Comparison of ENCODE assay signal across 15 cellular contexts in the genomic region with DNA sequence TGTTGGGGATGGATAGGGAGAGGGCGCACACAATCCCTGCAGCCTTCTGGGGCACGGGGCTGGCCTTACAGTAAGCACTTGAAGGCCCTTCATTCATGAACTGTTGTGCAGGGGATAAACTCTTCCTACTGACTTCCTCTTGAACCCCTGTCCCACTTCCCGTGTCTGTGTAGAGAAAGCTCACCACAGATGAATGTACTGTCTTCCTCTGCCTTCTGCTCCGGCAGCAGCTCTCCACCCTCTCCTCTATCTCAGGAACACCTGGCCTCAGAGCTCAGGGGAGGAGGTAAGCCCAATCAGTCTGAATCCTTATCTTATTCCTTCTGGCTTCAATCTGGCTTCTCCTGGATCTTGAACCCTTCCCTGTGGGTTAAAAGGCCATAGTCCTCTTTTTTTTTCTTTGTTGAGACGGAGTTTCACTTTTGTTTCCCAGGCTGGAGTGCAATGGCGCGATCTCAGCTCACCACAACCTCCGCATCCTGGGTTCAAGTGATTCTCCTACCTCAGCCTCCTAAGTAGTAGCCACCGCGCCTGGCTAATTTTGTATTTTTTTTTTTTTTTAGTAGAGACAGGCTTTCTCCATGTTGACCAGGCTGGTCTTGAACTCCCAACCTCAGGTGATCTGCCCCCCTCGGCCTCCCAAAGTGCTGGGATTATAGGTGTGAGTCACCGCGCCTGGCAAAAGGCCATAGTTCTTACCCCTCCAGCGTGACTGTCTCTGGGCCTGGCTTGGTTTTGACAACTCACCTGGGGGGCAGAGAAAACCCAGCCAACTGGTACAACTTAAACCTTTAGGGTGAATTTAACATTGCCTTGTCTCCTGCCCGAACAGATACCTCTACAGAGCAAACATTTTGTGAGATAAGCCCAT. TPM values are rescaled to one million over a fixed set of nuclear protein-coding genes. Genes with fewer than 3 reads are reported as not detected.
A peak's percentile ranks its signal among the peaks of the same experiment; 100 is the strongest.
DNase-seq lines count a peak whose midpoint lies in the region; ATAC-seq and TF ChIP-seq lines count a peak whose summit lies in the region.
"Had no signal": no experiment of that assay in that cellular context is flagged by ENCODE, and none has a peak within 500 bp of the region (broad histone marks: within the 10 kb centered on the region; RNA-seq: fewer than 3 reads in every experiment).

No MANE protein-coding gene starts in this region.

- intact Hi-C loops in CD8-positive, alpha-beta T cell (cut with DNase I, micrococcal nuclease), result no loop called here
- intact Hi-C loops in activated T-helper 2 cell treated with anti-CD3 and anti-CD28 coated beads, Interferon-gamma antibody, Interleukin-2, Interleukin-4, amounts not matched to agents 10 μg/mL and 5 μg/mL and 100 μg/mL, durations not matched to agents 14 hours and 24 hours and 36 hours (cut with micrococcal nuclease), result no loop called here

- H3K36me3 ChIP-seq in CD8-positive, alpha-beta T cell (ENCODE audit: insufficient read depth, low read length), result no peaks in the 10 kb centered on the region
- H3K36me3 ChIP-seq in mucosa of rectum (ENCODE audit: control insufficient read depth in 2 of 2, insufficient read depth in 2 of 2, low read length in 2 of 2), result no peaks in the 10 kb centered on the region
- H3K36me3 ChIP-seq: esophagus muscularis mucosa had no signal

- H3K9me3 Mint-ChIP-seq in CD8-positive, alpha-beta T cell, result no peaks in the 10 kb centered on the region
- H3K9me3 Mint-ChIP-seq in T-cell, result no peaks in the 10 kb centered on the region
- H3K9me3 Mint-ChIP-seq in activated T-helper 2 cell treated with anti-CD3 and anti-CD28 coated beads, Interferon-gamma antibody, Interleukin-2, Interleukin-4, amounts not matched to agents 10 μg/mL and 5 μg/mL and 100 μg/mL, durations not matched to agents 14 hours and 24 hours and 36 hours, result peaks cover 5% of the 10 kb centered on the region
- H3K9me3 Mint-ChIP-seq: stimulated activated naive B cell treated with anti-CD40 and anti-IgM and Interleukin-4, amounts not matched to agents 10 μg/mL and 1 μg/mL and 100 μg/mL, for 72 hours had no signal

- CTCF ChIA-PET in CD8-positive, alpha-beta T cell (lab: Charles Lee), result interaction anchor here (1.2 to 2.2 kb wide), 2 partner anchors 10 to 20 kb away, joined by 3 to 9 read pairs; no protein-coding TSS in a partner anchor
- CTCF ChIA-PET in T-cell (lab: Charles Lee), result interaction anchor here (0.7 kb wide), 2 partner anchors 100 to 118 kb away, joined by 3 read pairs; no protein-coding TSS in a partner anchor

- H3K27me3 ChIP-seq in CD8-positive, alpha-beta T cell (ENCODE audit: insufficient read depth, low read length), result no peaks in the 10 kb centered on the region
- no peaks in the 10 kb centered on the region for H3K27me3 ChIP-seq in mucosa of rectum (ENCODE audit: control insufficient read depth in 2 of 2, insufficient read depth in 2 of 2, low read length in 2 of 2)

- no peaks in the 10 kb centered on the region for H3K9me3 ChIP-seq in CD8-positive, alpha-beta T cell (ENCODE audit: low read length)
- no peaks in the 10 kb centered on the region for H3K9me3 ChIP-seq in mucosa of rectum (ENCODE audit: control insufficient read depth in 2 of 2, low read length in 2 of 2)
- H3K9me3 ChIP-seq: esophagus muscularis mucosa had no signal

- DNase-seq in CD8-positive, alpha-beta T cell, result peak in 4 of 7 experiments; percentile 24 to 61 (median 34)
- peak in 6 of 34 experiments; percentile 11 to 51 (median 30) for DNase-seq in T-cell
- DNase-seq in activated T-helper 2 cell treated with anti-CD3 and anti-CD28 coated beads, Interferon-gamma antibody, Interleukin-2, Interleukin-4, amounts not matched to agents 10 μg/mL and 5 μg/mL and 100 μg/mL, durations not matched to agents 14 hours and 24 hours and 36 hours (ENCODE audit: low spot score), result peak; percentile 18
- no peak for DNase-seq in NCI-H446 (lab: John Stamatoyannopoulos, UW)
- DNase-seq in GM20000 (ENCODE audit: low spot score), result no peak
- no peak for DNase-seq in GM10266 (ENCODE audit: extremely low spot score)
- DNase-seq in SKM-1 (lab: John Stamatoyannopoulos, UW; ENCODE audit: unreplicated experiment), result no peak
- DNase-seq: EL; NCI-H1694; stimulated activated naive B cell treated with anti-CD40 and anti-IgM and Interleukin-4, amounts not matched to agents 10 μg/mL and 1 μg/mL and 100 μg/mL, for 72 hours had no signal

- no peak for TF ChIP-seq CTCF in CD8-positive, alpha-beta T cell (IDR thresholded peaks at IDR 0.05)
- TF ChIP-seq CTCF in GM20000 (IDR thresholded peaks at IDR 0.05; ENCODE audit: extremely low read depth, missing control alignments) (no peak), GM10266 (IDR thresholded peaks at IDR 0.05; ENCODE audit: control insufficient read depth, insufficient read depth, low read depth, missing control alignments) (no peak)

- peak overlapping the region; percentile 14 to 18 for H3K9ac ChIP-seq in mucosa of rectum (ENCODE audit: low read depth in 1 of 2, low read length in 2 of 2)

- no peak overlapping the region for H3K27ac ChIP-seq in CD8-positive, alpha-beta T cell (ENCODE audit: low read depth, low read length)
- H3K27ac ChIP-seq in mucosa of rectum (ENCODE audit: low read depth in 2 of 2, low read length in 2 of 2), result peak overlapping the region; percentile 30 to 40
- H3K27ac ChIP-seq: esophagus muscularis mucosa had no signal

- peaks cover 10% of the 10 kb centered on the region for H3K4me1 ChIP-seq in CD8-positive, alpha-beta T cell (ENCODE audit: insufficient read depth, low read length)
- peaks cover 14 to 19% of the 10 kb centered on the region in 2 donors for H3K4me1 ChIP-seq in mucosa of rectum (ENCODE audit: control insufficient read depth in 2 of 2, insufficient read depth in 2 of 2, low read length in 2 of 2)
- H3K4me1 ChIP-seq: esophagus muscularis mucosa had no signal

- no peaks in the 10 kb centered on the region for H3K36me3 Mint-ChIP-seq in CD8-positive, alpha-beta T cell
- H3K36me3 Mint-ChIP-seq in T-cell, result peaks cover 6% of the 10 kb centered on the region
- peaks cover 6% of the 10 kb centered on the region for H3K36me3 Mint-ChIP-seq in activated T-helper 2 cell treated with anti-CD3 and anti-CD28 coated beads, Interferon-gamma antibody, Interleukin-2, Interleukin-4, amounts not matched to agents 10 μg/mL and 5 μg/mL and 100 μg/mL, durations not matched to agents 14 hours and 24 hours and 36 hours (ENCODE audit: low read depth)
- H3K36me3 Mint-ChIP-seq: stimulated activated naive B cell treated with anti-CD40 and anti-IgM and Interleukin-4, amounts not matched to agents 10 μg/mL and 1 μg/mL and 100 μg/mL, for 72 hours had no signal

- no peaks in the 10 kb centered on the region for H3K27me3 Mint-ChIP-seq in CD8-positive, alpha-beta T cell (ENCODE audit: low read depth)
- no peaks in the 10 kb centered on the region for H3K27me3 Mint-ChIP-seq in T-cell
- no peaks in the 10 kb centered on the region for H3K27me3 Mint-ChIP-seq in activated T-helper 2 cell treated with anti-CD3 and anti-CD28 coated beads, Interferon-gamma antibody, Interleukin-2, Interleukin-4, amounts not matched to agents 10 μg/mL and 5 μg/mL and 100 μg/mL, durations not matched to agents 14 hours and 24 hours and 36 hours (ENCODE audit: low read depth)
- H3K27me3 Mint-ChIP-seq: stimulated activated naive B cell treated with anti-CD40 and anti-IgM and Interleukin-4, amounts not matched to agents 10 μg/mL and 1 μg/mL and 100 μg/mL, for 72 hours had no signal

- POLR2A ChIA-PET in CD8-positive, alpha-beta T cell (lab: Charles Lee), result interaction anchor here (0.6 to 0.8 kb wide), 3 partner anchors 10 to 75 kb away, joined by 3 to 5 read pairs (median 4); a partner anchor contains a TSS
- POLR2A ChIA-PET in T-cell (lab: Charles Lee), result interaction anchor here (0.6 kb wide), 2 partner anchors 8 to 12 kb away, joined by 3 to 7 read pairs; no protein-coding TSS in a partner anchor

- H3K4me3 ChIP-seq in CD8-positive, alpha-beta T cell (ENCODE audit: low read depth, low read length), result peak overlapping the region; percentile 10
- H3K4me3 ChIP-seq in mucosa of rectum (ENCODE audit: low read length in 2 of 2), result peak overlapping the region; percentile 49 to 50
- H3K4me3 ChIP-seq: esophagus muscularis mucosa had no signal

- peak; percentile 53 for ATAC-seq in CD8-positive, alpha-beta T cell
- ATAC-seq in T-cell (replicated peaks in 1 of 4), result peak; percentile 64 to 85 (median 78)
- ATAC-seq: stimulated activated naive B cell treated with anti-CD40 and anti-IgM and Interleukin-4, amounts not matched to agents 10 μg/mL and 1 μg/mL and 100 μg/mL, for 72 hours had no signal

- peak overlapping the region; percentile 92 for H3K27ac Mint-ChIP-seq in CD8-positive, alpha-beta T cell
- H3K27ac Mint-ChIP-seq in T-cell, result peak overlapping the region; percentile 93 to 95
- H3K27ac Mint-ChIP-seq in activated T-helper 2 cell treated with anti-CD3 and anti-CD28 coated beads, Interferon-gamma antibody, Interleukin-2, Interleukin-4, amounts not matched to agents 10 μg/mL and 5 μg/mL and 100 μg/mL, durations not matched to agents 14 hours and 24 hours and 36 hours, result peak overlapping the region; percentile 95
- H3K27ac Mint-ChIP-seq: stimulated activated naive B cell treated with anti-CD40 and anti-IgM and Interleukin-4, amounts not matched to agents 10 μg/mL and 1 μg/mL and 100 μg/mL, for 72 hours had no signal

- peaks cover 43% of the 10 kb centered on the region for H3K4me1 Mint-ChIP-seq in CD8-positive, alpha-beta T cell (ENCODE audit: low read depth)
- peaks cover 51 to 58% (median 53%) of the 10 kb centered on the region in 3 donors for H3K4me1 Mint-ChIP-seq in T-cell
- H3K4me1 Mint-ChIP-seq in activated T-helper 2 cell treated with anti-CD3 and anti-CD28 coated beads, Interferon-gamma antibody, Interleukin-2, Interleukin-4, amounts not matched to agents 10 μg/mL and 5 μg/mL and 100 μg/mL, durations not matched to agents 14 hours and 24 hours and 36 hours (ENCODE audit: low read depth), result peaks cover 27% of the 10 kb centered on the region

- H3K4me3 Mint-ChIP-seq in CD8-positive, alpha-beta T cell, result peak overlapping the region; percentile 82
- peak overlapping the region; percentile 81 to 84 (median 81) for H3K4me3 Mint-ChIP-seq in T-cell
- peak overlapping the region; percentile 85 for H3K4me3 Mint-ChIP-seq in activated T-helper 2 cell treated with anti-CD3 and anti-CD28 coated beads, Interferon-gamma antibody, Interleukin-2, Interleukin-4, amounts not matched to agents 10 μg/mL and 5 μg/mL and 100 μg/mL, durations not matched to agents 14 hours and 24 hours and 36 hours (ENCODE audit: low read depth)
- H3K4me3 Mint-ChIP-seq: stimulated activated naive B cell treated with anti-CD40 and anti-IgM and Interleukin-4, amounts not matched to agents 10 μg/mL and 1 μg/mL and 100 μg/mL, for 72 hours had no signal

RNA-seq across cellular contexts. Expression of a gene that starts 7.2 kb away (rescaled TPM):
- total RNA-seq in CD8-positive, alpha-beta T cell, result not detected
- under 1 TPM in 3 of 5 donors, not detected in 2; 0.14 to 0.62 (median 0.25) TPM for total RNA-seq in T-cell
- total RNA-seq in activated T-helper 2 cell treated with anti-CD3 and anti-CD28 coated beads, Interferon-gamma antibody, Interleukin-2, Interleukin-4, amounts not matched to agents 10 μg/mL and 5 μg/mL and 100 μg/mL, durations not matched to agents 14 hours and 24 hours and 36 hours, result 0.14 TPM in 2 replicates
- total RNA-seq: esophagus muscularis mucosa, H4, HT1080, omental fat pad had no signal

RNA-seq across cellular contexts. Expression of a gene that starts 35.9 kb away (rescaled TPM):
- 1 to 10 TPM; 2.6 to 2.7 TPM for total RNA-seq in CD8-positive, alpha-beta T cell
- total RNA-seq in T-cell, result 10 to 100 TPM in 1 of 5 donors, 1 to 10 TPM in 4; 3.3 to 10.4 (median 8.5) TPM
- 1.4 and 1.9 TPM in 2 replicates for total RNA-seq in activated T-helper 2 cell treated with anti-CD3 and anti-CD28 coated beads, Interferon-gamma antibody, Interleukin-2, Interleukin-4, amounts not matched to agents 10 μg/mL and 5 μg/mL and 100 μg/mL, durations not matched to agents 14 hours and 24 hours and 36 hours
- total RNA-seq: HT1080 had no signal

RNA-seq across cellular contexts. Expression of a gene that starts 44.6 kb away (rescaled TPM):
- total RNA-seq in CD8-positive, alpha-beta T cell, result 1 to 10 TPM; 7.1 to 7.2 TPM
- total RNA-seq in T-cell, result 10 to 100 TPM; 15.3 to 37.9 (median 28.5) TPM
- total RNA-seq in activated T-helper 2 cell treated with anti-CD3 and anti-CD28 coated beads, Interferon-gamma antibody, Interleukin-2, Interleukin-4, amounts not matched to agents 10 μg/mL and 5 μg/mL and 100 μg/mL, durations not matched to agents 14 hours and 24 hours and 36 hours, result 51.0 and 51.4 TPM in 2 replicates

RNA-seq across cellular contexts. Expression of a gene that starts 45.1 kb away (rescaled TPM):
- under 1 TPM in 1 of 2 experiments, not detected in 1; 0.24 TPM for total RNA-seq in CD8-positive, alpha-beta T cell
- under 1 TPM in 2 of 5 donors, not detected in 3; 0.38 to 0.43 TPM for total RNA-seq in T-cell
- 0.43 and 0.53 TPM in 2 replicates for total RNA-seq in activated T-helper 2 cell treated with anti-CD3 and anti-CD28 coated beads, Interferon-gamma antibody, Interleukin-2, Interleukin-4, amounts not matched to agents 10 μg/mL and 5 μg/mL and 100 μg/mL, durations not matched to agents 14 hours and 24 hours and 36 hours

RNA-seq across cellular contexts. Expression of a gene that starts 54.9 kb away (rescaled TPM):
- total RNA-seq in CD8-positive, alpha-beta T cell, result 10 to 100 TPM; 40.1 to 42.3 TPM
- total RNA-seq in T-cell, result 10 to 100 TPM; 59.8 to 82.8 (median 72.0) TPM
- total RNA-seq in activated T-helper 2 cell treated with anti-CD3 and anti-CD28 coated beads, Interferon-gamma antibody, Interleukin-2, Interleukin-4, amounts not matched to agents 10 μg/mL and 5 μg/mL and 100 μg/mL, durations not matched to agents 14 hours and 24 hours and 36 hours, result 90.2 and 92.3 TPM in 2 replicates

Comparison
In these comparisons a context has a peak if more than half of its experiments do, and no peak if none do; other contexts are left out.
1. DNase-seq: peak in CD8-positive, alpha-beta T cell (4 of 7) and activated T-helper 2 cell treated with anti-CD3 and anti-CD28 coated beads, Interferon-gamma antibody, Interleukin-2, Interleukin-4, amounts not matched to agents 10 μg/mL and 5 μg/mL and 100 μg/mL, durations not matched to agents 14 hours and 24 hours and 36 hours (single experiment); none in NCI-H446 (0 of 2), GM20000 (single experiment), GM10266 (single experiment) and SKM-1 (single experiment).
2. Peak in every context shown above with its lines, with median percentiles within 50 percentile points of each other: H3K27ac Mint-ChIP-seq and H3K4me3 Mint-ChIP-seq.